Comparison of ENCODE assay signal across 27 cellular contexts in genomic region chr3:143827425-143827824, GRCh38.
"Had no signal": no experiment of that assay in that cellular context is flagged by ENCODE, and none has a peak within 500 bp of the region (broad histone marks: within the 10 kb centered on the region; RNA-seq: fewer than 3 reads in every experiment).

No MANE protein-coding gene starts in this region.

- H3K36me3 ChIP-seq: gastrocnemius medialis, neural progenitor cell, spleen, tibial artery had no signal

- H3K27me3 Mint-ChIP-seq: naive thymus-derived CD4-positive, alpha-beta T cell; stimulated activated memory B cell treated with anti-CD40 and anti-IgM and Interleukin-4, amounts not matched to agents 10 μg/mL and 1 μg/mL and 100 μg/mL, for 72 hours; type B pancreatic cell had no signal

- H3K27ac ChIP-seq: gastrocnemius medialis, hepatocyte, neural progenitor cell, psoas muscle, testis, tibial artery had no signal

- H3K27ac Mint-ChIP-seq: endodermal cell, neural progenitor cell, type B pancreatic cell had no signal

- H3K27me3 ChIP-seq: dorsolateral prefrontal cortex, gastrocnemius medialis, heart left ventricle, hepatocyte, neural progenitor cell, spleen, testis, tibial artery had no signal

- H3K79me2 ChIP-seq: hepatocyte had no signal

- H3K36me3 Mint-ChIP-seq: neural progenitor cell, type B pancreatic cell had no signal

- DNase-seq: cerebellar nuclear complex; cortex of kidney; dorsolateral prefrontal cortex; effector CD8-positive, alpha-beta T cell; endodermal cell; foreskin fibroblast; gastrocnemius medialis; heart left ventricle; kidney; mesenchymal stem cell; midbrain; naive thymus-derived CD4-positive, alpha-beta T cell; psoas muscle; right cardiac atrium; spleen; stimulated activated CD4-positive, alpha-beta T cell treated with anti-CD3 and anti-CD28 coated beads, Interleukin-4, amount 100 ng/mL, for 4 hours; stimulated activated naive CD8-positive, alpha-beta T cell treated with anti-CD3 and anti-CD28 coated beads, Interleukin-15, Interleukin-2, amounts not matched to agents 100 U/mL and 50 U/mL, for 24 hours; substantia nigra; testis; tibial artery had no signal

- H2AFZ ChIP-seq: hepatocyte, neural progenitor cell had no signal

- H3K9me3 ChIP-seq: gastrocnemius medialis, heart left ventricle, psoas muscle, spleen, testis, tibial artery had no signal

- H3K4me1 ChIP-seq: neural progenitor cell, psoas muscle had no signal

- H3K9ac ChIP-seq: neural progenitor cell had no signal

- H3K4me3 Mint-ChIP-seq: endodermal cell; nephron; neural progenitor cell; stimulated activated memory B cell treated with anti-CD40 and anti-IgM and Interleukin-4, amounts not matched to agents 10 μg/mL and 1 μg/mL and 100 μg/mL, for 72 hours; type B pancreatic cell had no signal

- H3K4me2 ChIP-seq: hepatocyte, neural progenitor cell had no signal

- H3K4me3 ChIP-seq: dorsolateral prefrontal cortex, gastrocnemius medialis, heart left ventricle, hepatocyte, neural progenitor cell, psoas muscle, skin epidermis, spleen, testis, tibial artery had no signal

- ATAC-seq: gastrocnemius medialis; heart left ventricle; left lobe of liver; naive thymus-derived CD4-positive, alpha-beta T cell; psoas muscle; right cardiac atrium; stimulated activated memory B cell treated with anti-CD40 and anti-IgM and Interleukin-4, amounts not matched to agents 10 μg/mL and 1 μg/mL and 100 μg/mL, for 72 hours; stimulated activated naive CD8-positive, alpha-beta T cell treated with anti-CD3 and anti-CD28 coated beads, Interleukin-15, Interleukin-2, amounts not matched to agents 100 U/mL and 50 U/mL, for 24 hours had no signal

- H3K9me3 Mint-ChIP-seq: endodermal cell, nephron, neural progenitor cell had no signal
